In genomic region chr22:31492151-31492550, GRCh38 we compare ENCODE assay signal across 13 cellular contexts. TPM values are rescaled to one million over a fixed set of nuclear protein-coding genes. Genes with fewer than 3 reads are reported as not detected.
A peak's percentile ranks its signal among the peaks of the same experiment; 100 is the strongest.
DNase-seq lines count a peak whose midpoint lies in the region; ATAC-seq and TF ChIP-seq lines count a peak whose summit lies in the region.
"Had no signal": no experiment of that assay in that cellular context is flagged by ENCODE, and none has a peak within 500 bp of the region (broad histone marks: within the 10 kb centered on the region; RNA-seq: fewer than 3 reads in every experiment).

No MANE protein-coding gene starts in this region.

- 77 to 81% methylated on average over 3 of the region's 3 CpGs for WGBS in heart right ventricle, 2 donors

- H3K9me3 Mint-ChIP-seq in activated T-helper 1 cell treated with anti-CD3 and anti-CD28 coated beads, Interleukin-12 subunit alpha, Interleukin-12 subunit beta, Interleukin-2, Interleukin-4 antibody, amounts not matched to agents 30 ng/mL and 10 ng/mL and 1 ng/mL, durations not matched to agents 14 hours and 24 hours and 36 hours, result no peaks in the 10 kb centered on the region
- H3K9me3 Mint-ChIP-seq in naive B cell, result no peaks in the 10 kb centered on the region

- H3K4me3 Mint-ChIP-seq in activated T-helper 1 cell treated with anti-CD3 and anti-CD28 coated beads, Interleukin-12 subunit alpha, Interleukin-12 subunit beta, Interleukin-2, Interleukin-4 antibody, amounts not matched to agents 30 ng/mL and 10 ng/mL and 1 ng/mL, durations not matched to agents 14 hours and 24 hours and 36 hours, result peak overlapping the region; percentile 90
- peak overlapping the region in 4 of 8 donors; percentile 21 to 94 (median 61) for H3K4me3 Mint-ChIP-seq in naive B cell

- H3K9me3 ChIP-seq in BLaER1 treated with 17β-estradiol and CSF1 and Interleukin-3, amounts not matched to agents 10 nM and 100 nM (replicated peaks in 1 of 11), result peaks cover 0 to under 1% (median 0%) of the 10 kb centered on the region in 11 experiments; a peak in 6 of 22 replicates
- H3K9me3 ChIP-seq in DOHH2 (ENCODE audit: control insufficient read depth, insufficient read depth, low read length) (no peaks in the 10 kb centered on the region), heart right ventricle (no peaks in the 10 kb centered on the region)

- H3F3A ChIP-seq in DOHH2 (ENCODE audit: control insufficient read depth, insufficient read depth), result peaks cover 32% of the 10 kb centered on the region

- H3K27ac Mint-ChIP-seq in activated T-helper 1 cell treated with anti-CD3 and anti-CD28 coated beads, Interleukin-12 subunit alpha, Interleukin-12 subunit beta, Interleukin-2, Interleukin-4 antibody, amounts not matched to agents 30 ng/mL and 10 ng/mL and 1 ng/mL, durations not matched to agents 14 hours and 24 hours and 36 hours, result peak overlapping the region; percentile 58
- peak overlapping the region in 5 of 6 donors; percentile 28 to 99 (median 96) for H3K27ac Mint-ChIP-seq in naive B cell

- peaks cover 45% of the 10 kb centered on the region for H3K79me2 ChIP-seq in DOHH2 (ENCODE audit: control insufficient read depth, low read length)

- intact Hi-C loops in activated T-helper 1 cell treated with anti-CD3 and anti-CD28 coated beads, Interleukin-12 subunit alpha, Interleukin-12 subunit beta, Interleukin-2, Interleukin-4 antibody, amounts not matched to agents 30 ng/mL and 10 ng/mL and 1 ng/mL, durations not matched to agents 14 hours and 24 hours and 36 hours (cut with micrococcal nuclease), result no loop called here
- intact Hi-C loops in heart right ventricle (cut with DNase I), result loop anchor here in 4 of 10 donors (5.0 to 10.0 kb wide), 3 partner anchors 140 to 147 kb away; partner anchors contain the start of gene PATZ1 (in 2 of the 4)

- no peaks in the 10 kb centered on the region for H3K9me2 ChIP-seq in DOHH2 (replicated peaks; ENCODE audit: control insufficient read depth, low read length)

- peaks cover 23% of the 10 kb centered on the region for H3K36me3 Mint-ChIP-seq in activated T-helper 1 cell treated with anti-CD3 and anti-CD28 coated beads, Interleukin-12 subunit alpha, Interleukin-12 subunit beta, Interleukin-2, Interleukin-4 antibody, amounts not matched to agents 30 ng/mL and 10 ng/mL and 1 ng/mL, durations not matched to agents 14 hours and 24 hours and 36 hours (ENCODE audit: low read depth)
- H3K36me3 Mint-ChIP-seq in naive B cell, result no peaks in the 10 kb centered on the region

- peaks cover 53 to 68% (median 58%) of the 10 kb centered on the region in 10 experiments for H3K4me1 ChIP-seq in BLaER1 treated with 17β-estradiol and CSF1 and Interleukin-3, amounts not matched to agents 10 nM and 100 nM
- H3K4me1 ChIP-seq in DOHH2 (ENCODE audit: control insufficient read depth, low read length) (peaks cover 49% of the 10 kb centered on the region), heart right ventricle (peaks cover 2 to 49% (median 44%) of the 10 kb centered on the region in 9 donors)

- peak overlapping the region in 7 of 11 experiments; percentile 19 to 99 (median 96); a peak in 5 of 22 replicates for H3K27ac ChIP-seq in BLaER1 treated with 17β-estradiol and CSF1 and Interleukin-3, amounts not matched to agents 10 nM and 100 nM
- H3K27ac ChIP-seq in DOHH2 (ENCODE audit: low read depth, low read length) (no peak overlapping the region), heart right ventricle (peak overlapping the region in 1 of 10 donors; percentile 99)

- TF ChIP-seq CTCF in DOHH2 (IDR thresholded peaks at IDR 0.05; ENCODE audit: low read depth, low read length, poor library complexity, severe bottlenecking), result no peak
- TF ChIP-seq CTCF in heart right ventricle (IDR thresholded peaks at IDR 0.05), result no peak

- no peak for ATAC-seq in naive B cell (ENCODE audit: low read depth in 2 of 2)
- ATAC-seq in heart right ventricle, result no peak

- DNase-seq in activated T-helper 1 cell treated with anti-CD3 and anti-CD28 coated beads, Interleukin-12 subunit alpha, Interleukin-12 subunit beta, Interleukin-2, Interleukin-4 antibody, amounts not matched to agents 30 ng/mL and 10 ng/mL and 1 ng/mL, durations not matched to agents 14 hours and 24 hours and 36 hours (ENCODE audit: low spot score), result no peak
- DNase-seq in naive B cell (no peak), NCI-H526 treated with DMSO at 0.1 percent for 48 hours (lab: John Stamatoyannopoulos, UW) (no peak), heart right ventricle (no peak), DMS153 (lab: John Stamatoyannopoulos, UW) (no peak)
- DNase-seq in stimulated activated CD4-positive, alpha-beta T cell treated with anti-CD3 and anti-CD28 coated beads, Interleukin-1b, Interleukin-23, amount 100 ng/mL, for 48 hours, result no peak
- DNase-seq: activated naive CD4-positive, alpha-beta T cell; foreskin melanocyte; H7; NCI-H1048; occipital lobe had no signal

- H4K20me1 ChIP-seq in BLaER1 treated with 17β-estradiol and CSF1 and Interleukin-3, amounts not matched to agents 10 nM and 100 nM, result peaks cover 0 to 21% (median 8%) of the 10 kb centered on the region in 11 experiments; a peak in 12 of 22 replicates
- no peaks in the 10 kb centered on the region for H4K20me1 ChIP-seq in DOHH2 (ENCODE audit: control insufficient read depth, insufficient read depth, low read depth, low read length)

- no peaks in the 10 kb centered on the region for H3K27me3 Mint-ChIP-seq in activated T-helper 1 cell treated with anti-CD3 and anti-CD28 coated beads, Interleukin-12 subunit alpha, Interleukin-12 subunit beta, Interleukin-2, Interleukin-4 antibody, amounts not matched to agents 30 ng/mL and 10 ng/mL and 1 ng/mL, durations not matched to agents 14 hours and 24 hours and 36 hours (ENCODE audit: insufficient read depth)
- H3K27me3 Mint-ChIP-seq in naive B cell, result no peaks in the 10 kb centered on the region

- no peaks in the 10 kb centered on the region for H3K27me3 ChIP-seq in BLaER1 treated with 17β-estradiol and CSF1 and Interleukin-3, amounts not matched to agents 10 nM and 100 nM
- no peaks in the 10 kb centered on the region for H3K27me3 ChIP-seq in DOHH2 (ENCODE audit: control insufficient read depth, low read length)
- no peaks in the 10 kb centered on the region for H3K27me3 ChIP-seq in heart right ventricle

- no peak overlapping the region for H3K4me3 ChIP-seq in BLaER1 treated with 17β-estradiol and CSF1 and Interleukin-3, amounts not matched to agents 10 nM and 100 nM
- H3K4me3 ChIP-seq in DOHH2 (ENCODE audit: low read length) (no peak overlapping the region), heart right ventricle (no peak overlapping the region)

- H3K36me3 ChIP-seq in BLaER1 treated with 17β-estradiol and CSF1 and Interleukin-3, amounts not matched to agents 10 nM and 100 nM, result peaks cover 7 to 18% (median 11%) of the 10 kb centered on the region in 11 experiments; a peak in 21 of 22 replicates
- H3K36me3 ChIP-seq in DOHH2 (ENCODE audit: control insufficient read depth, low read length) (peaks cover 46% of the 10 kb centered on the region), heart right ventricle (peaks cover 0 to 12% (median 3%) of the 10 kb centered on the region in 9 donors)

- peak overlapping the region in 6 of 11 experiments; percentile 95 to 98 (median 97); a peak in 7 of 22 replicates for H3K9ac ChIP-seq in BLaER1 treated with 17β-estradiol and CSF1 and Interleukin-3, amounts not matched to agents 10 nM and 100 nM

- H3K4me1 Mint-ChIP-seq in activated T-helper 1 cell treated with anti-CD3 and anti-CD28 coated beads, Interleukin-12 subunit alpha, Interleukin-12 subunit beta, Interleukin-2, Interleukin-4 antibody, amounts not matched to agents 30 ng/mL and 10 ng/mL and 1 ng/mL, durations not matched to agents 14 hours and 24 hours and 36 hours (ENCODE audit: low read depth), result peaks cover 44% of the 10 kb centered on the region
- peaks cover 17 to 48% (median 31%) of the 10 kb centered on the region in 3 donors for H3K4me1 Mint-ChIP-seq in naive B cell

- H3K4me2 ChIP-seq in BLaER1 treated with 17β-estradiol and CSF1 and Interleukin-3, amounts not matched to agents 10 nM and 100 nM, result peak overlapping the region in 6 of 11 experiments; percentile 82 to 97 (median 90); a peak in 10 of 22 replicates
- peak overlapping the region; percentile 99; the same call in 1 of the 2 replicates for H3K4me2 ChIP-seq in DOHH2 (ENCODE audit: low read length)

RNA-seq across cellular contexts. Expression of gene EIF4ENIF1, which starts 2.5 kb away (rescaled TPM):
- total RNA-seq in activated T-helper 1 cell treated with anti-CD3 and anti-CD28 coated beads, Interleukin-12 subunit alpha, Interleukin-12 subunit beta, Interleukin-2, Interleukin-4 antibody, amounts not matched to agents 30 ng/mL and 10 ng/mL and 1 ng/mL, durations not matched to agents 14 hours and 24 hours and 36 hours, result 101 and 105 TPM in 2 replicates
- polyA plus RNA-seq in naive B cell (ENCODE audit: low read depth in 6 of 6) (10 to 100 TPM in 4 of 6 donors, 1 to 10 TPM in 2; 5.8 to 17.3 (median 12.2) TPM), heart right ventricle (10 to 100 TPM in 1 of 2 donors, 1 to 10 TPM in 1; 9.0 to 10.3 TPM)
- total RNA-seq in heart right ventricle, result 10 to 100 TPM; 20.3 to 31.9 (median 22.7) TPM

RNA-seq across cellular contexts. Expression of gene SFI1, which starts 4.2 kb away (rescaled TPM):
- total RNA-seq in activated T-helper 1 cell treated with anti-CD3 and anti-CD28 coated beads, Interleukin-12 subunit alpha, Interleukin-12 subunit beta, Interleukin-2, Interleukin-4 antibody, amounts not matched to agents 30 ng/mL and 10 ng/mL and 1 ng/mL, durations not matched to agents 14 hours and 24 hours and 36 hours, result 406 and 416 TPM in 2 replicates
- 10 to 100 TPM in 2 of 6 donors, 1 to 10 TPM in 4; 3.3 to 21.1 (median 8.7) TPM for polyA plus RNA-seq in naive B cell (ENCODE audit: low read depth in 6 of 6)
- total RNA-seq in heart right ventricle, result 10 to 100 TPM in 1 of 10 donors, 1 to 10 TPM in 9; 6.1 to 12.1 (median 7.3) TPM
- 10 to 100 TPM in 1 of 2 donors, 1 to 10 TPM in 1; 4.7 to 20.1 TPM for polyA plus RNA-seq in heart right ventricle

Comparison
In these comparisons a context has a peak if more than half of its experiments do, and no peak if none do; other contexts are left out.
1. RNA of gene SFI1, which starts 4.2 kb away (total RNA-seq): 406 to 416 TPM in activated T-helper 1 cell treated with anti-CD3 and anti-CD28 coated beads, Interleukin-12 subunit alpha, Interleukin-12 subunit beta, Interleukin-2, Interleukin-4 antibody, amounts not matched to agents 30 ng/mL and 10 ng/mL and 1 ng/mL, durations not matched to agents 14 hours and 24 hours and 36 hours; 6.1 to 12.1 TPM in heart right ventricle; every median in the first group is over 10 times any median in the second.